ENCODE assay signal across 1 cellular context in genomic region chr2:207499114-207499513, GRCh38.
TF ChIP-seq lines count a peak whose summit lies in the region.

No MANE protein-coding gene starts in this region.

TF ChIP-seq in HepG2, 621 proteins besides CTCF, POLR2A, EP300 and RAD21:
- TF ChIP-seq FOXP1 (IDR thresholded peaks at IDR 0.05) (no peak), FOXP1 (CRISPR knock-in tag; IDR thresholded peaks at IDR 0.05) (no peak), RARG (CRISPR knock-in tag; IDR thresholded peaks at IDR 0.05; ENCODE audit: low read depth) (no peak), ZNF816 (CRISPR knock-in tag; IDR thresholded peaks at IDR 0.05; ENCODE audit: borderline replicate concordance) (no peak), ZNF281 (CRISPR knock-in tag; IDR thresholded peaks at IDR 0.05; ENCODE audit: borderline replicate concordance) (no peak), ZNF546 (CRISPR knock-in tag; conservative IDR thresholded peaks at IDR 0.05) (no peak), ZFAT (CRISPR knock-in tag; conservative IDR thresholded peaks at IDR 0.05) (no peak), NR0B2 (CRISPR knock-in tag; IDR thresholded peaks at IDR 0.05) (no peak), ZNF780A (CRISPR knock-in tag; IDR thresholded peaks at IDR 0.05) (no peak), SOX13 (IDR thresholded peaks at IDR 0.05) (no peak), SOX13 (CRISPR knock-in tag; conservative IDR thresholded peaks at IDR 0.05 in 1 of 2, IDR thresholded peaks at IDR 0.05 in 1 of 2) (no peak), ZXDC (CRISPR knock-in tag; IDR thresholded peaks at IDR 0.05) (no peak), U2AF2 (IDR thresholded peaks at IDR 0.05; ENCODE audit: low read depth, low read length) (no peak), SOX5 (CRISPR knock-in tag; IDR thresholded peaks at IDR 0.05; ENCODE audit: borderline replicate concordance) (no peak), GABPB1 (CRISPR knock-in tag; IDR thresholded peaks at IDR 0.05) (no peak), ZBED4 (CRISPR knock-in tag; IDR thresholded peaks at IDR 0.05; ENCODE audit: borderline replicate concordance) (no peak)
TF ChIP-seq in HepG2: peak in this region for 0.
